Comparison of ENCODE assay signal across 8 cellular contexts in the genomic region with DNA sequence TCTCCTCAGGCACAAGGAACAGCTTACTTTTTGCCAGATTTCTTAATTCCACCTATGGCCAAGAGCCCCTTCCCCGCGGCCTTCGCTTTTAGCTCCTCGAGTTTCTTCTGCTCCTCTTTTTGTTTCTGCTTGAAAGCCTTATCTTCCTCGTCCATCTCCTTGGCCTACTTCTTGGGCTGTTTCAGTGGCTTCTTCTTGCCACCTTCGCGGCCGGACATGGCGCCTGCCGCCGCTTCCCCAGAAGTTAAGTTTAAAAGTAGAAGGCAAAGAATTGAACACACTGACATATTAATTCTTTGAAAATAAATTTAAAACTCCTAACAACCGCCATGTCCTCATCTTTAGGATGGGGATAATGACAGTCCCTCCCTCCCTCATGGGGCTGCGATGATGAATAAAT. TPM values are rescaled to one million over a fixed set of nuclear protein-coding genes. Genes with fewer than 3 reads are reported as not detected.
A peak's percentile ranks its signal among the peaks of the same experiment; 100 is the strongest.
DNase-seq lines count a peak whose midpoint lies in the region; TF ChIP-seq lines count a peak whose summit lies in the region.
"Not testable (repeated sequence)": the region's sequence is repeated elsewhere in the genome, so short reads cannot be mapped to it uniquely, and the experiment has no call there.
"Had no signal": no experiment of that assay in that cellular context is flagged by ENCODE, and none has a peak within 500 bp of the region (broad histone marks: within the 10 kb centered on the region; RNA-seq: fewer than 3 reads in every experiment).

No MANE protein-coding gene starts in this region.

- in situ Hi-C loops in transverse colon (cut with MboI; ENCODE audit: low pct_ligation_motif_present in 1 of 4, low pct_unique_long_range_greater_than_20kb in 1 of 4, low sequenced_read_pairs in 3 of 4) = not testable (repeated sequence)

- not testable (repeated sequence) for DNase-seq in cardiac muscle cell (ENCODE audit: low read depth in 1 of 2, low spot score in 1 of 2); left ventricle myocardium inferior; transverse colon; vagina (ENCODE audit: extremely low spot score in 2 of 2)
- peak; percentile 9 for DNase-seq in posterior vena cava (ENCODE audit: low spot score)
- peak; percentile 30 for DNase-seq in sigmoid colon

- intact Hi-C loops in left ventricle myocardium inferior (cut with micrococcal nuclease); posterior vena cava (cut with DNase I); sigmoid colon (cut with DNase I); vagina (cut with DNase I): not testable (repeated sequence)
- intact Hi-C loops in transverse colon (cut with DNase I; ENCODE audit: low total_unique reads) = loop anchor here (5.0 kb wide), 1 partner anchor 99 kb away; no protein-coding TSS in a partner anchor

- TF ChIP-seq POLR2A in sigmoid colon (IDR thresholded peaks at IDR 0.05); transverse colon (IDR thresholded peaks at IDR 0.05); vagina (IDR thresholded peaks at IDR 0.05): not testable (repeated sequence)

- not testable (repeated sequence) for H3K4me3 ChIP-seq in BLaER1 treated with 17β-estradiol and CSF1 and Interleukin-3, amounts not matched to agents 10 nM and 100 nM; cardiac muscle cell; sigmoid colon; transverse colon; vagina
- peak overlapping the region; percentile 31 for H3K4me3 ChIP-seq in left ventricle myocardium inferior

- not testable (repeated sequence) for H3K9ac ChIP-seq in BLaER1 treated with 17β-estradiol and CSF1 and Interleukin-3, amounts not matched to agents 10 nM and 100 nM

- H3K4me1 ChIP-seq in BLaER1 treated with 17β-estradiol and CSF1 and Interleukin-3, amounts not matched to agents 10 nM and 100 nM = peaks cover 41 to 68% (median 60%) of the 10 kb centered on the region in 10 experiments
- peaks cover 43% of the 10 kb centered on the region for H3K4me1 ChIP-seq in cardiac muscle cell (ENCODE audit: low read depth)
- H3K4me1 ChIP-seq in left ventricle myocardium inferior = peaks cover 97% of the 10 kb centered on the region
- H3K4me1 ChIP-seq in sigmoid colon = peaks cover 0 to 88% (median 77%) of the 10 kb centered on the region in 4 donors
- peaks cover 30 to 50% (median 37%) of the 10 kb centered on the region in 4 donors for H3K4me1 ChIP-seq in transverse colon
- peaks cover 29% of the 10 kb centered on the region for H3K4me1 ChIP-seq in vagina

- peak overlapping the region in 8 of 11 experiments; percentile 38 to 96 (median 91); a peak in 15 of 22 replicates for H3K4me2 ChIP-seq in BLaER1 treated with 17β-estradiol and CSF1 and Interleukin-3, amounts not matched to agents 10 nM and 100 nM

- peaks cover 6 to 63% (median 50%) of the 10 kb centered on the region in 11 experiments; a peak in 21 of 22 replicates for H3K36me3 ChIP-seq in BLaER1 treated with 17β-estradiol and CSF1 and Interleukin-3, amounts not matched to agents 10 nM and 100 nM
- not testable (repeated sequence) for H3K36me3 ChIP-seq in cardiac muscle cell, sigmoid colon, transverse colon, vagina
- peaks cover 14% of the 10 kb centered on the region for H3K36me3 ChIP-seq in left ventricle myocardium inferior

- TF ChIP-seq CTCF in cardiac muscle cell (IDR thresholded peaks at IDR 0.05; ENCODE audit: low read depth, low read length); left ventricle myocardium inferior (IDR thresholded peaks at IDR 0.05; ENCODE audit: borderline replicate concordance); sigmoid colon (IDR thresholded peaks at IDR 0.05); transverse colon (IDR thresholded peaks at IDR 0.05); vagina (IDR thresholded peaks at IDR 0.05): not testable (repeated sequence)

- peaks cover 0 to 47% (median 0%) of the 10 kb centered on the region in 11 experiments; a peak in 7 of 22 replicates for H4K20me1 ChIP-seq in BLaER1 treated with 17β-estradiol and CSF1 and Interleukin-3, amounts not matched to agents 10 nM and 100 nM

- H3K27me3 ChIP-seq in BLaER1 treated with 17β-estradiol and CSF1 and Interleukin-3, amounts not matched to agents 10 nM and 100 nM; cardiac muscle cell; left ventricle myocardium inferior (ENCODE audit: low read depth); sigmoid colon; transverse colon; vagina: not testable (repeated sequence)

- not testable (repeated sequence) for H3K27ac ChIP-seq in BLaER1 treated with 17β-estradiol and CSF1 and Interleukin-3, amounts not matched to agents 10 nM and 100 nM
- H3K27ac ChIP-seq in cardiac muscle cell (peak overlapping the region; percentile 95), left ventricle myocardium inferior (replicated peaks) (peak overlapping the region; percentile 97), sigmoid colon (peak overlapping the region; percentile 32 to 99 (median 92)), transverse colon (peak overlapping the region in 3 of 4 donors; percentile 89 to 94 (median 92)), vagina (peak overlapping the region; percentile 86)

- WGBS in sigmoid colon, 2 donors = 96 to 97% methylated on average over 13 of the region's 13 CpGs
- 91 to 95% methylated on average over 10 to 13 of the region's 13 CpGs for WGBS in transverse colon (ENCODE audit: low coverage in 1 of 2), 2 donors

- not testable (repeated sequence) for TF ChIP-seq EP300 in sigmoid colon (IDR thresholded peaks at IDR 0.05); transverse colon (IDR thresholded peaks at IDR 0.05; ENCODE audit: low read depth)

- peaks cover 27 to 52% (median 39%) of the 10 kb centered on the region in 11 experiments for H3K9me3 ChIP-seq in BLaER1 treated with 17β-estradiol and CSF1 and Interleukin-3, amounts not matched to agents 10 nM and 100 nM (replicated peaks in 1 of 11)
- H3K9me3 ChIP-seq in cardiac muscle cell (ENCODE audit: low read depth); sigmoid colon; transverse colon; vagina: not testable (repeated sequence)
- H3K9me3 ChIP-seq in left ventricle myocardium inferior (replicated peaks) = peaks cover 15% of the 10 kb centered on the region

RNA-seq across cellular contexts. Expression of gene NEURL1B, which starts 15.4 kb away (rescaled TPM):
- 32.7 and 55.8 TPM in 2 replicates for total RNA-seq in cardiac muscle cell
- 4.6 and 7.6 TPM in 2 replicates for polyA plus RNA-seq in cardiac muscle cell
- total RNA-seq in left ventricle myocardium inferior = 24.0 TPM
- 10 to 100 TPM; 32.9 to 38.6 TPM for total RNA-seq in posterior vena cava
- total RNA-seq in sigmoid colon = 10 to 100 TPM; 32.9 to 53.2 (median 45.6) TPM
- polyA plus RNA-seq in sigmoid colon = 10 to 100 TPM; 12.6 to 29.6 (median 26.6) TPM
- total RNA-seq in transverse colon = 100 to 1,000 TPM in 2 of 4 donors, 10 to 100 TPM in 2; 74.6 to 168 (median 94.5) TPM
- total RNA-seq in vagina = 30.9 TPM
- polyA plus RNA-seq: CD4-positive, CD25-positive, alpha-beta regulatory T cell had no signal
